ENCODE assay signal across 29 cellular contexts in the genomic region with DNA sequence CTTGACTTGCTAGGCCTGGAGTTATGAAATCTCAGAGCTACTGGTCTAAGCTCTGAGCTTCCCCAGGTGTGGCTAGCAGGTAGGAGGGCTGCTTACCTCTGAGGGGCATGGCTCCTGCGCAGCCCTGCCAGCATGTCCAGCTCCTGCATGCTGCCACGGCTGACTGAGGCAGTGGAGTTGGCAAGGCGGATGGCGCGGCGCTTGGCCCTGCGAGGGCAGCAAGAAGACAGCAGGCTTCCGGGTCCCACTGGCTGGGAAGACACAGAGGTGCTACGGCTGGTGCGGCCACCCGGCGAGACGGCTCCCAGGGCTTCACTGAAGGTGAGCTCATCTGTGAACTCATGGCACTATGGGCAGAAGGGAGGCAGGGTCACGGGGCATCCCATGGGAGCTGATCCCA.
"Had no signal": no experiment of that assay in that cellular context is flagged by ENCODE, and none has a peak within 500 bp of the region (broad histone marks: within the 10 kb centered on the region; RNA-seq: fewer than 3 reads in every experiment).

No MANE protein-coding gene starts in this region.

- H3K36me3 ChIP-seq: adrenal gland, ascending aorta, brain microvascular endothelial cell, breast epithelium, cardiac muscle cell had no signal

- H3K27ac ChIP-seq: adrenal gland, ascending aorta, body of pancreas, brain microvascular endothelial cell, breast epithelium, cardiac muscle cell had no signal

- H3K9me3 ChIP-seq: adrenal gland, ascending aorta, body of pancreas, breast epithelium had no signal

- H3K4me3 ChIP-seq: adrenal gland, ascending aorta, body of pancreas, breast epithelium, cardiac muscle cell had no signal

- ATAC-seq: activated naive CD4-positive, alpha-beta T cell treated with anti-CD3 and anti-CD28 coated beads, Interleukin-2, amount 50 U/mL, for 72 hours; activated naive CD8-positive, alpha-beta T cell treated with anti-CD3 and anti-CD28 coated beads, Interleukin-2, amount 50 U/mL, for 24 hours; activated T-cell treated with anti-CD3 and anti-CD28 coated beads, Interleukin-2, amount 50 U/mL, for 4 hours; activated T-cell treated with anti-CD3 and anti-CD28 coated beads, Interleukin-2, amount 50 U/mL, for 72 hours; activated T-helper 17 cell treated with anti-CD3 and anti-CD28 coated beads, Interleukin-2, amount 50 U/mL, for 72 hours; body of pancreas had no signal

- DNase-seq: activated effector memory CD4-positive, alpha-beta T cell treated with anti-CD3 and anti-CD28 coated beads, Interleukin-2, amount 50 U/mL, for 16 hours; activated effector memory CD4-positive, alpha-beta T cell treated with Interleukin-2 at 50 U/mL for 16 hours; activated gamma-delta T cell; activated gamma-delta T cell treated with Interleukin-2 at 50 U/mL for 16 hours; activated naive CD4-positive, alpha-beta T cell; activated naive CD4-positive, alpha-beta T cell treated with anti-CD3 and anti-CD28 coated beads for 36 hours; activated naive CD4-positive, alpha-beta T cell treated with anti-CD3 and anti-CD28 coated beads, Interleukin-2, amount 10 ng/mL, durations not matched to agents 7 days and 5 days; activated naive CD4-positive, alpha-beta T cell treated with anti-CD3 and anti-CD28 coated beads, Interleukin-2, amount 50 U/mL, for 16 hours; activated naive CD4-positive, alpha-beta T cell treated with Interleukin-2 at 50 U/mL for 16 hours; activated naive CD8-positive, alpha-beta T cell treated with anti-CD3 and anti-CD28 coated beads for 36 hours; activated naive CD8-positive, alpha-beta T cell treated with anti-CD3 and anti-CD28 coated beads, Interleukin-2, amount 10 ng/mL, durations not matched to agents 7 days and 5 days; activated naive CD8-positive, alpha-beta T cell treated with anti-CD3 and anti-CD28 coated beads, Interleukin-2, amount 50 U/mL, for 24 hours; activated T-cell treated with anti-CD3 and anti-CD28 coated beads, Interleukin-2, amount 50 U/mL, for 1 hour; activated T-cell treated with anti-CD3 and anti-CD28 coated beads, Interleukin-2, amount 50 U/mL, for 24 hours; activated T-cell treated with anti-CD3 and anti-CD28 coated beads, Interleukin-2, amount 50 U/mL, for 4 hours; activated T-cell treated with anti-CD3 and anti-CD28 coated beads, Interleukin-2, amount 50 U/mL, for 48 hours; activated T-cell treated with anti-CD3 and anti-CD28 coated beads, Interleukin-2, amount 50 U/mL, for 72 hours; adrenal gland; amniotic stem cell; amygdala; anterior cingulate cortex; body of pancreas; brain microvascular endothelial cell; central memory CD4-positive, alpha-beta T cell had no signal

- H3K4me1 ChIP-seq: adrenal gland, ascending aorta, body of pancreas, breast epithelium had no signal

- H3K27me3 ChIP-seq: adrenal gland, ascending aorta, body of pancreas, brain microvascular endothelial cell, cardiac muscle cell had no signal
